ENCODE assay signal across 8 cellular contexts in genomic region chr22:29030618-29031235, GRCh38. TPM values are rescaled to one million over a fixed set of nuclear protein-coding genes. Genes with fewer than 3 reads are reported as not detected.
DNase-seq lines count a peak whose midpoint lies in the region; ATAC-seq and TF ChIP-seq lines count a peak whose summit lies in the region.

No MANE protein-coding gene starts in this region.

- TF ChIP-seq CTCF in Calu3 (IDR thresholded peaks at IDR 0.05; ENCODE audit: unreplicated experiment), result no peak
- TF ChIP-seq CTCF in cardiac fibroblast (IDR thresholded peaks at IDR 0.05; ENCODE audit: low read depth, low read length), result no peak

- intact Hi-C loops in Calu3 (cut with micrococcal nuclease; ENCODE audit: unreplicated experiment), result loop anchor here (1.0 to 2.0 kb wide), 3 partner anchors 8 to 146 kb away; no protein-coding TSS in a partner anchor

- H3K36me3 ChIP-seq in iPS-20b (ENCODE audit: insufficient read depth, low read depth, low read length), result peaks cover 5% of the 10 kb centered on the region; the same call in 1 of the 2 replicates

- H3K9ac ChIP-seq in iPS-20b (ENCODE audit: low read depth, low read length), result peak overlapping the region; percentile 69; the same call in 1 of the 2 replicates

- BruUV-seq in Calu3 (replicated peaks; lab: Mats Ljungman, UMichigan), result no TSS peak

- peak overlapping the region; percentile 99 for H3K27ac Mint-ChIP-seq in Calu3 (ENCODE audit: unreplicated experiment)

- CTCF ChIA-PET in Calu3 (lab: Charles Lee), result interaction anchor here (0.8 to 4.2 kb wide), 9 partner anchors 10 to 1112 kb away, joined by 3 to 22 read pairs (median 3); partner anchors contain the start of genes PITPNB and ZNRF3

- no peaks in the 10 kb centered on the region for H3K27me3 Mint-ChIP-seq in Calu3 (ENCODE audit: unreplicated experiment)

- peak overlapping the region; percentile 59 for H3K27ac ChIP-seq in iPS-20b (ENCODE audit: low read length)

- no peaks in the 10 kb centered on the region for H3K9me3 ChIP-seq in iPS-20b (ENCODE audit: insufficient read depth, low read depth, low read length)

- peaks cover 60% of the 10 kb centered on the region for H3K4me1 Mint-ChIP-seq in Calu3 (ENCODE audit: low read depth, unreplicated experiment)

- peaks cover 50% of the 10 kb centered on the region for H3K36me3 Mint-ChIP-seq in Calu3 (ENCODE audit: insufficient read depth, unreplicated experiment)

- H3K4me1 ChIP-seq in iPS-20b (ENCODE audit: insufficient read depth, low read length), result peaks cover 25% of the 10 kb centered on the region

- no peaks in the 10 kb centered on the region for H3K9me3 Mint-ChIP-seq in Calu3 (ENCODE audit: low read depth, unreplicated experiment)

- H3K4me3 Mint-ChIP-seq in Calu3 (ENCODE audit: low read depth, unreplicated experiment), result peak overlapping the region; percentile 92

- DNase-seq in Calu3 (peak; percentile 94), NCI-H146 (lab: John Stamatoyannopoulos, UW) (peak; percentile 29), cardiac fibroblast (ENCODE audit: low read depth in 2 of 2) (peak; percentile 79 to 82), skeletal muscle cell (ENCODE audit: low read depth) (peak; percentile 48)

- H3K4me3 ChIP-seq in cardiac fibroblast (replicated peaks in 1 of 2; ENCODE audit: low read depth in 2 of 2, low read length in 2 of 2), result peak overlapping the region; percentile 25 to 32
- peak overlapping the region; percentile 82 for H3K4me3 ChIP-seq in iPS-20b (ENCODE audit: low read length)
- H3K4me3 ChIP-seq in skeletal muscle cell (ENCODE audit: low read depth, low read length), result peak overlapping the region; percentile 26

- no peaks in the 10 kb centered on the region for H3K27me3 ChIP-seq in iPS-20b (ENCODE audit: insufficient read depth, low read length)

- ATAC-seq in GM21515 (IDR thresholded peaks at IDR 0.05; ENCODE audit: unreplicated experiment), result no peak
- no peak for ATAC-seq in HG03280 (IDR thresholded peaks at IDR 0.05; ENCODE audit: unreplicated experiment)
- ATAC-seq in GM18502 (IDR thresholded peaks at IDR 0.05; ENCODE audit: poor library complexity, unreplicated experiment), result no peak

RNA-seq across cellular contexts. Expression of gene C22orf31, which starts 30.9 kb away (rescaled TPM):
- not detected in 2 replicates for total RNA-seq in Calu3 (2022)

RNA-seq across cellular contexts. Expression of gene KREMEN1, which starts 42.1 kb away (rescaled TPM):
- total RNA-seq in Calu3 (2022), result 2.1 and 2.8 TPM in 2 replicates

Comparison
In these comparisons a context has a peak if more than half of its experiments do, and no peak if none do; other contexts are left out.
1. DNase-seq: peak in every context shown above with its lines; median percentile 94 in Calu3; 80 in cardiac fibroblast; 48 in skeletal muscle cell; 29 in NCI-H146.
2. H3K4me3 ChIP-seq: peak in every context shown above with its lines; median percentile 82 in iPS-20b; 28 in cardiac fibroblast; 26 in skeletal muscle cell.